In genomic region chr12:54579696-54580333, GRCh38 we compare ENCODE assay signal across 8 cellular contexts. TPM values are rescaled to one million over a fixed set of nuclear protein-coding genes. Genes with fewer than 3 reads are reported as not detected.
DNase-seq lines count a peak whose midpoint lies in the region; ATAC-seq, FAIRE-seq and TF ChIP-seq lines count a peak whose summit lies in the region.

No MANE protein-coding gene starts in this region.

- FAIRE-seq in GM12891 (lab: Jason Lieb, UNC) = peak; percentile 95

- H3K4me1 Mint-ChIP-seq in activated B cell treated with CpG ODN at 0.5 μM for 24 hours = peaks cover 6% of the 10 kb centered on the region

- DNase-seq in 8988T (peak; percentile 92), GM12891 (ENCODE audit: insufficient read length, low spot score) (peak; percentile 84), NCI-H1105 treated with DMSO at 0.1 percent for 48 hours (lab: John Stamatoyannopoulos, UW) (peak; percentile 35), activated B cell treated with CpG ODN at 0.5 μM for 24 hours (peak; percentile 79), left kidney (ENCODE audit: low read depth, low spot score) (peak; percentile 92)
- DNase-seq in central memory CD4-positive, alpha-beta T cell = peak; percentile 54
- peak; percentile 85 for DNase-seq in stimulated activated CD4-positive, alpha-beta T cell treated with anti-CD3 and anti-CD28 coated beads, Interleukin-4, amount 100 ng/mL, for 24 hours

- TF ChIP-seq CTCF in activated B cell treated with CpG ODN at 0.5 μM for 24 hours (IDR thresholded peaks at IDR 0.05) = peak; percentile 80

- POLR2A ChIA-PET in activated B cell treated with CpG ODN at 0.5 μM for 24 hours (lab: Charles Lee) = no interaction called here

- no peaks in the 10 kb centered on the region for H3K9me3 Mint-ChIP-seq in activated B cell treated with CpG ODN at 0.5 μM for 24 hours

- ATAC-seq in HG02759 (IDR thresholded peaks at IDR 0.05; ENCODE audit: unreplicated experiment) = peak; percentile 98
- peak; percentile 99 for ATAC-seq in activated B cell treated with CpG ODN at 0.5 μM for 24 hours (ENCODE audit: low read depth)

- no peak overlapping the region for H3K27ac Mint-ChIP-seq in activated B cell treated with CpG ODN at 0.5 μM for 24 hours

- peaks cover 14% of the 10 kb centered on the region for H3K36me3 Mint-ChIP-seq in activated B cell treated with CpG ODN at 0.5 μM for 24 hours (ENCODE audit: low read depth)

- no peak for TF ChIP-seq POLR2A in GM12891 (IDR thresholded peaks at IDR 0.05; ENCODE audit: low read depth, low read length)

- CTCF ChIA-PET in activated B cell treated with CpG ODN at 0.5 μM for 24 hours (lab: Charles Lee) = interaction anchor here (0.7 to 2.0 kb wide), 10 partner anchors 9 to 492 kb away, joined by 3 to 16 read pairs (median 4); partner anchors contain the start of gene PDE1B

- H3K27me3 Mint-ChIP-seq in activated B cell treated with CpG ODN at 0.5 μM for 24 hours = peaks cover 14% of the 10 kb centered on the region

- intact Hi-C loops in activated B cell treated with CpG ODN at 0.5 μM for 24 hours (cut with micrococcal nuclease) = loop anchor here (1.0 kb wide), 1 partner anchor 23 kb away; no protein-coding TSS in a partner anchor

- H3K4me3 Mint-ChIP-seq in activated B cell treated with CpG ODN at 0.5 μM for 24 hours = no peak overlapping the region

TF ChIP-seq in GM12891, 5 proteins besides CTCF, POLR2A, EP300 and RAD21:
- TF ChIP-seq SPI1 (IDR thresholded peaks at IDR 0.05; ENCODE audit: low read depth, low read length) (peak; percentile 76), PAX5 (IDR thresholded peaks at IDR 0.05; ENCODE audit: insufficient read depth, low read length, severe bottlenecking) (no peak)

RNA-seq across cellular contexts. Expression of gene PPP1R1A, which starts 8.6 kb away (rescaled TPM):
- 0.05 TPM for polyA plus RNA-seq in GM12891 (2012; ENCODE audit: low read depth, missing spikeins)
- not detected in 2 replicates for total RNA-seq in activated B cell treated with CpG ODN at 0.5 μM for 24 hours

RNA-seq across cellular contexts. Expression of gene PDE1B, which starts 30.4 kb away (rescaled TPM):
- polyA plus RNA-seq in GM12891 (2012; ENCODE audit: low read depth, missing spikeins) = 2.3 TPM
- total RNA-seq in activated B cell treated with CpG ODN at 0.5 μM for 24 hours = 4.7 and 6.5 TPM in 2 replicates

RNA-seq across cellular contexts. Expression of gene LACRT, which starts 54.9 kb away (rescaled TPM):
- not detected for polyA plus RNA-seq in GM12891 (2012; ENCODE audit: low read depth, missing spikeins)
- total RNA-seq in activated B cell treated with CpG ODN at 0.5 μM for 24 hours = not detected in 2 replicates

Comparison
In these comparisons a context has a peak if more than half of its experiments do, and no peak if none do; other contexts are left out.
1. Peak in every context shown above with its lines: DNase-seq and ATAC-seq.
2. DNase-seq: peak in every context shown above with its lines; median percentile 92 in 8988T; 92 in left kidney; 85 in stimulated activated CD4-positive, alpha-beta T cell treated with anti-CD3 and anti-CD28 coated beads, Interleukin-4, amount 100 ng/mL, for 24 hours; 84 in GM12891; 79 in activated B cell treated with CpG ODN at 0.5 μM for 24 hours; 54 in central memory CD4-positive, alpha-beta T cell; 35 in NCI-H1105 treated with DMSO at 0.1 percent for 48 hours.